ENCODE assay signal across 19 cellular contexts in genomic region chr1:13587256-13588030, GRCh38. TPM values are rescaled to one million over a fixed set of nuclear protein-coding genes. Genes with fewer than 3 reads are reported as not detected.
DNase-seq lines count a peak whose midpoint lies in the region; ATAC-seq, FAIRE-seq and TF ChIP-seq lines count a peak whose summit lies in the region.
"Had no signal": no experiment of that assay in that cellular context is flagged by ENCODE, and none has a peak within 500 bp of the region (broad histone marks: within the 10 kb centered on the region; RNA-seq: fewer than 3 reads in every experiment).

No MANE protein-coding gene starts in this region.

- no peak overlapping the region for H2AFZ ChIP-seq in hepatocyte

- H3K4me3 Mint-ChIP-seq in brain, result peak overlapping the region in 3 of 5 experiments; percentile 8 to 42 (median 18)
- no peak overlapping the region for H3K4me3 Mint-ChIP-seq in activated T-cell treated with anti-CD3 and anti-CD28 coated beads, Interleukin-2, amount 50 U/mL, for 24 hours
- H3K4me3 Mint-ChIP-seq in glutamatergic neuron (ENCODE audit: unreplicated experiment), result no peak overlapping the region
- H3K4me3 Mint-ChIP-seq: activated naive CD4-positive, alpha-beta T cell treated with anti-CD3 and anti-CD28 coated beads, Interleukin-2, amount 50 U/mL, for 24 hours; effector memory CD8-positive, alpha-beta T cell; T-helper 17 cell had no signal

- H3K4me2 ChIP-seq in hepatocyte, result peak overlapping the region; percentile 80

- H3K36me3 Mint-ChIP-seq in brain, result peaks cover 17% of the 10 kb centered on the region
- no peaks in the 10 kb centered on the region for H3K36me3 Mint-ChIP-seq in activated T-cell treated with anti-CD3 and anti-CD28 coated beads, Interleukin-2, amount 50 U/mL, for 24 hours (ENCODE audit: low read depth)
- no peaks in the 10 kb centered on the region for H3K36me3 Mint-ChIP-seq in glutamatergic neuron (ENCODE audit: unreplicated experiment)
- H3K36me3 Mint-ChIP-seq: activated naive CD4-positive, alpha-beta T cell treated with anti-CD3 and anti-CD28 coated beads, Interleukin-2, amount 50 U/mL, for 24 hours had no signal

- TF ChIP-seq CTCF in brain (conservative IDR thresholded peaks at IDR 0.05) (no peak), hepatocyte (IDR thresholded peaks at IDR 0.05; ENCODE audit: poor library complexity) (no peak), GM13976 (IDR thresholded peaks at IDR 0.05; ENCODE audit: borderline replicate concordance, control extremely low read depth, extremely low read depth, insufficient read depth, missing control alignments) (no peak), glutamatergic neuron (IDR thresholded peaks at IDR 0.05; ENCODE audit: partially characterized antibody, unreplicated experiment) (no peak)

- H3K4me1 Mint-ChIP-seq in brain (peaks cover 78% of the 10 kb centered on the region), glutamatergic neuron (ENCODE audit: low read depth, unreplicated experiment) (peaks cover 5% of the 10 kb centered on the region)
- no peaks in the 10 kb centered on the region for H3K4me1 Mint-ChIP-seq in activated T-cell treated with anti-CD3 and anti-CD28 coated beads, Interleukin-2, amount 50 U/mL, for 24 hours (ENCODE audit: low read depth)
- H3K4me1 Mint-ChIP-seq: activated naive CD4-positive, alpha-beta T cell treated with anti-CD3 and anti-CD28 coated beads, Interleukin-2, amount 50 U/mL, for 24 hours; T-helper 17 cell had no signal

- H3K4me1 ChIP-seq in hepatocyte (ENCODE audit: insufficient read depth), result peaks cover 10% of the 10 kb centered on the region
- H3K4me1 ChIP-seq in skeletal muscle tissue (ENCODE audit: control insufficient read depth in 3 of 3, insufficient read depth in 3 of 3, low read length in 3 of 3), result peaks cover 12 to 24% (median 23%) of the 10 kb centered on the region in 3 donors
- H3K4me1 ChIP-seq: pancreas had no signal

- in situ Hi-C loops in GM13976 (cut with MboI; ENCODE audit: low sequenced_read_pairs, unreplicated experiment), result no loop called here

- 42% methylated on average over 9 of the region's 9 CpGs for WGBS in hepatocyte (ENCODE audit: low lambda C conversion rate, missing lambda C conversion rate)

- H4K20me1 ChIP-seq in hepatocyte (ENCODE audit: insufficient read depth, poor library complexity, severe bottlenecking), result no peaks in the 10 kb centered on the region

- H3K9me3 Mint-ChIP-seq in brain (peaks cover 0 to 3% (median 0%) of the 10 kb centered on the region in 5 experiments), glutamatergic neuron (ENCODE audit: unreplicated experiment) (no peaks in the 10 kb centered on the region)
- no peaks in the 10 kb centered on the region for H3K9me3 Mint-ChIP-seq in activated T-cell treated with anti-CD3 and anti-CD28 coated beads, Interleukin-2, amount 50 U/mL, for 24 hours
- H3K9me3 Mint-ChIP-seq: activated naive CD4-positive, alpha-beta T cell treated with anti-CD3 and anti-CD28 coated beads, Interleukin-2, amount 50 U/mL, for 24 hours had no signal

- H3K27me3 ChIP-seq in hepatocyte (no peaks in the 10 kb centered on the region), skeletal muscle tissue (ENCODE audit: control insufficient read depth in 3 of 3, insufficient read depth in 3 of 3, low read length in 3 of 3) (peaks cover 0 to 2% (median 0%) of the 10 kb centered on the region in 3 donors)
- H3K27me3 ChIP-seq: pancreas had no signal

- H3K4me3 ChIP-seq in hepatocyte (no peak overlapping the region), skeletal muscle tissue (ENCODE audit: low read length in 3 of 3) (no peak overlapping the region)
- H3K4me3 ChIP-seq: pancreas had no signal

- no peak for ATAC-seq in left colon
- ATAC-seq: effector memory CD8-positive, alpha-beta T cell; HepG2; stimulated activated naive CD8-positive, alpha-beta T cell treated with anti-CD3 and anti-CD28 coated beads, Interleukin-15, Interleukin-2, amounts not matched to agents 100 U/mL and 50 U/mL, for 24 hours; T-helper 17 cell had no signal

- H3K27ac Mint-ChIP-seq in brain, result peak overlapping the region in 4 of 5 experiments; percentile 53 to 97 (median 66)
- no peak overlapping the region for H3K27ac Mint-ChIP-seq in activated T-cell treated with anti-CD3 and anti-CD28 coated beads, Interleukin-2, amount 50 U/mL, for 24 hours
- no peak overlapping the region for H3K27ac Mint-ChIP-seq in glutamatergic neuron (ENCODE audit: unreplicated experiment)
- H3K27ac Mint-ChIP-seq: activated naive CD4-positive, alpha-beta T cell treated with anti-CD3 and anti-CD28 coated beads, Interleukin-2, amount 50 U/mL, for 24 hours; effector memory CD8-positive, alpha-beta T cell; T-helper 17 cell had no signal

- H3K9ac ChIP-seq in skeletal muscle tissue (ENCODE audit: low read depth in 1 of 3, low read length in 3 of 3), result no peak overlapping the region

- intact Hi-C loops in left colon (cut with DNase I, micrococcal nuclease), result no loop called here

- H3K9me3 ChIP-seq in hepatocyte (ENCODE audit: low read depth), result no peaks in the 10 kb centered on the region
- no peaks in the 10 kb centered on the region for H3K9me3 ChIP-seq in skeletal muscle tissue (ENCODE audit: control insufficient read depth in 3 of 3, low read length in 3 of 3)
- H3K9me3 ChIP-seq: pancreas had no signal

- DNase-seq in HTR-8/SVneo (ENCODE audit: insufficient read length, low spot score) (peak; percentile 21), hepatocyte (ENCODE audit: low spot score) (no peak), left colon (no peak), GM13976 (ENCODE audit: low spot score) (no peak), glutamatergic neuron (no peak)
- DNase-seq in activated T-cell treated with anti-CD3 and anti-CD28 coated beads, Interleukin-2, amount 50 U/mL, for 24 hours, result no peak
- DNase-seq: activated CD4-positive, CD25-positive, alpha-beta regulatory T cell treated with anti-CD3 and anti-CD28 coated beads, Interleukin-2, amount 50 U/mL, for 72 hours; central memory CD4-positive, alpha-beta T cell; effector memory CD8-positive, alpha-beta T cell; pancreas; stimulated activated naive CD8-positive, alpha-beta T cell treated with anti-CD3 and anti-CD28 coated beads, Interleukin-15, Interleukin-2, amounts not matched to agents 100 U/mL and 50 U/mL, for 24 hours; T-helper 17 cell had no signal

- FAIRE-seq in HTR-8/SVneo (lab: Jason Lieb, UNC), result no peak
- FAIRE-seq: frontal cortex, GM12892, HepG2, pancreas had no signal

- peaks cover 66% of the 10 kb centered on the region for H3K79me2 ChIP-seq in hepatocyte

- H3K27me3 Mint-ChIP-seq in brain, result peaks cover 12% of the 10 kb centered on the region
- H3K27me3 Mint-ChIP-seq in activated T-cell treated with anti-CD3 and anti-CD28 coated beads, Interleukin-2, amount 50 U/mL, for 24 hours, result peaks cover 69% of the 10 kb centered on the region
- H3K27me3 Mint-ChIP-seq in glutamatergic neuron (ENCODE audit: unreplicated experiment), result peaks cover 10% of the 10 kb centered on the region

- H3K27ac ChIP-seq in hepatocyte (peak overlapping the region; percentile 90), skeletal muscle tissue (ENCODE audit: low read depth, low read length) (peak overlapping the region; percentile 3)
- H3K27ac ChIP-seq: pancreas had no signal

- H3K36me3 ChIP-seq in hepatocyte (replicated peaks; ENCODE audit: insufficient read depth, low read depth), result no peaks in the 10 kb centered on the region
- H3K36me3 ChIP-seq in skeletal muscle tissue (ENCODE audit: control insufficient read depth in 3 of 3, insufficient read depth in 3 of 3, low read length in 3 of 3), result peaks cover 0 to 8% (median 6%) of the 10 kb centered on the region in 3 donors
- H3K36me3 ChIP-seq: pancreas had no signal

- no peaks in the 10 kb centered on the region for H3K9me2 ChIP-seq in hepatocyte (replicated peaks; ENCODE audit: insufficient read depth)

RNA-seq across cellular contexts. Expression of gene PDPN, which starts 3.8 kb away (rescaled TPM):
- polyA plus RNA-seq in brain (ENCODE audit: insufficient read depth, low read depth, low replicate concordance) (14.9 TPM), hepatocyte (478 and 508 TPM in 2 replicates)
- total RNA-seq in hepatocyte (305 and 332 TPM in 2 replicates), skeletal muscle tissue (13.6 TPM), left colon (1 to 10 TPM; 4.1 to 4.2 TPM), glutamatergic neuron (ENCODE audit: unreplicated experiment) (4.8 TPM)
- total RNA-seq: G401, HepG2, T-helper 17 cell had no signal
- polyA plus RNA-seq: HepG2 had no signal

Comparison
In these comparisons a context has a peak if more than half of its experiments do, and no peak if none do; other contexts are left out.
1. H3K27ac Mint-ChIP-seq: peak in brain (4 of 5); none in activated T-cell treated with anti-CD3 and anti-CD28 coated beads, Interleukin-2, amount 50 U/mL, for 24 hours (single experiment) and glutamatergic neuron (single experiment).
2. H3K4me3 Mint-ChIP-seq: peak in brain (3 of 5); none in activated T-cell treated with anti-CD3 and anti-CD28 coated beads, Interleukin-2, amount 50 U/mL, for 24 hours (single experiment) and glutamatergic neuron (single experiment).
3. RNA of gene PDPN, which starts 3.8 kb away (total RNA-seq): 305 to 332 TPM in hepatocyte; 13.6 TPM in skeletal muscle tissue (single experiment), 4.8 TPM in glutamatergic neuron (single experiment) and 4.1 to 4.2 TPM in left colon; every median in the first group is over 10 times any median in the second.